18 cellular contexts compared by ENCODE assay signal in genomic region chr1:174747613-174748012, GRCh38.
A peak's percentile ranks its signal among the peaks of the same experiment; 100 is the strongest.
DNase-seq lines count a peak whose midpoint lies in the region; ATAC-seq and TF ChIP-seq lines count a peak whose summit lies in the region.
"Had no signal": no experiment of that assay in that cellular context is flagged by ENCODE, and none has a peak within 500 bp of the region (broad histone marks: within the 10 kb centered on the region; RNA-seq: fewer than 3 reads in every experiment).

No MANE protein-coding gene starts in this region.

- H3K9me2 ChIP-seq in DOHH2 (replicated peaks; ENCODE audit: control insufficient read depth, low read length), result no peaks in the 10 kb centered on the region

- no peaks in the 10 kb centered on the region for H3K36me3 Mint-ChIP-seq in endodermal cell (ENCODE audit: low read depth)
- H3K36me3 Mint-ChIP-seq in activated T-helper 17 cell treated with anti-CD3 and anti-CD28 coated beads, Interleukin-2, amount 50 U/mL, for 72 hours (ENCODE audit: low read depth), result no peaks in the 10 kb centered on the region

- no peak for ATAC-seq in upper lobe of left lung (ENCODE audit: low FRiP score in 2 of 2)
- ATAC-seq in activated T-helper 17 cell treated with anti-CD3 and anti-CD28 coated beads, Interleukin-2, amount 50 U/mL, for 72 hours (replicated peaks), result no peak
- ATAC-seq: left ventricle myocardium superior, pancreas had no signal

- H3K4me1 Mint-ChIP-seq in endodermal cell, result peaks cover 19% of the 10 kb centered on the region
- no peaks in the 10 kb centered on the region for H3K4me1 Mint-ChIP-seq in activated T-helper 17 cell treated with anti-CD3 and anti-CD28 coated beads, Interleukin-2, amount 50 U/mL, for 72 hours

- TF ChIP-seq EP300 in upper lobe of left lung (IDR thresholded peaks at IDR 0.05) (no peak), tibial nerve (IDR thresholded peaks at IDR 0.05) (no peak)

- TF ChIP-seq POLR2A in upper lobe of left lung (IDR thresholded peaks at IDR 0.05) (no peak), tibial nerve (IDR thresholded peaks at IDR 0.05) (no peak)

- H3K4me3 Mint-ChIP-seq in endodermal cell, result no peak overlapping the region
- no peak overlapping the region for H3K4me3 Mint-ChIP-seq in activated T-helper 17 cell treated with anti-CD3 and anti-CD28 coated beads, Interleukin-2, amount 50 U/mL, for 72 hours
- H3K4me3 Mint-ChIP-seq: activated CD4-positive, alpha-beta T cell treated with anti-CD3 and anti-CD28 coated beads, Interleukin-2, amount 10 ng/mL, durations not matched to agents 24 days and 14 days; activated naive CD4-positive, alpha-beta T cell treated with anti-CD3 and anti-CD28 coated beads for 36 hours had no signal

- no peak overlapping the region for H3K27ac Mint-ChIP-seq in endodermal cell
- no peak overlapping the region for H3K27ac Mint-ChIP-seq in activated T-helper 17 cell treated with anti-CD3 and anti-CD28 coated beads, Interleukin-2, amount 50 U/mL, for 72 hours
- H3K27ac Mint-ChIP-seq: activated CD4-positive, alpha-beta T cell treated with anti-CD3 and anti-CD28 coated beads, Interleukin-2, amount 10 ng/mL, durations not matched to agents 24 days and 14 days; activated naive CD4-positive, alpha-beta T cell treated with anti-CD3 and anti-CD28 coated beads for 36 hours had no signal

- H3K9ac ChIP-seq in endodermal cell (ENCODE audit: extremely low read depth, low read length, poor library complexity, severe bottlenecking), result no peak overlapping the region

- no peaks in the 10 kb centered on the region for H3K9me3 ChIP-seq in DOHH2 (ENCODE audit: control insufficient read depth, insufficient read depth, low read length)
- H3K9me3 ChIP-seq in endodermal cell (ENCODE audit: control insufficient read depth, low read length), result peaks cover 4% of the 10 kb centered on the region
- H3K9me3 ChIP-seq in upper lobe of left lung, result no peaks in the 10 kb centered on the region
- H3K9me3 ChIP-seq in tibial nerve, result no peaks in the 10 kb centered on the region
- H3K9me3 ChIP-seq: pancreas had no signal

- DNase-seq in LNCaP clone FGC (ENCODE audit: low read depth), result no peak
- DNase-seq in endodermal cell, result no peak
- DNase-seq in retinal pigment epithelial cell (ENCODE audit: low read depth), result no peak
- DNase-seq in upper lobe of left lung, result no peak
- DNase-seq in tibial nerve (ENCODE audit: low spot score in 2 of 2), result no peak
- DNase-seq: activated CD4-positive, alpha-beta T cell treated with anti-CD3 and anti-CD28 coated beads, Interleukin-2, amount 10 ng/mL, durations not matched to agents 24 days and 14 days; activated naive CD4-positive, alpha-beta T cell treated with anti-CD3 and anti-CD28 coated beads for 36 hours; left ventricle myocardium superior; NCI-H2081; NCI-H524; OCI-M1; pancreas; stimulated activated CD4-positive, alpha-beta T cell treated with anti-CD3 and anti-CD28 coated beads, Interleukin-4, amount 100 ng/mL, for 4 hours; stimulated activated CD8-positive, alpha-beta memory T cell treated with anti-CD3 and anti-CD28 coated beads, Interleukin-4, amount 100 ng/mL, for 48 hours had no signal

- H3F3A ChIP-seq in DOHH2 (ENCODE audit: control insufficient read depth, insufficient read depth), result peaks cover 11% of the 10 kb centered on the region

- H3K4me3 ChIP-seq in DOHH2 (ENCODE audit: low read length) (no peak overlapping the region), LNCaP clone FGC (ENCODE audit: low read depth, low read length) (no peak overlapping the region), endodermal cell (ENCODE audit: low read length) (no peak overlapping the region), retinal pigment epithelial cell (ENCODE audit: low read length) (no peak overlapping the region), upper lobe of left lung (no peak overlapping the region), tibial nerve (no peak overlapping the region)
- H3K4me3 ChIP-seq: coronary artery, pancreas, skin epidermis had no signal

- H3K4me1 ChIP-seq in DOHH2 (ENCODE audit: control insufficient read depth, low read length) (peaks cover 56% of the 10 kb centered on the region), endodermal cell (ENCODE audit: control insufficient read depth, insufficient read depth, low read length) (peaks cover 8% of the 10 kb centered on the region), upper lobe of left lung (peaks cover 0 to 7% (median 2%) of the 10 kb centered on the region in 4 donors), tibial nerve (no peaks in the 10 kb centered on the region)
- H3K4me1 ChIP-seq: pancreas had no signal

- H3K27me3 ChIP-seq in DOHH2 (ENCODE audit: control insufficient read depth, low read length) (no peaks in the 10 kb centered on the region), endodermal cell (ENCODE audit: control insufficient read depth, insufficient read depth, low read length, poor library complexity, severe bottlenecking) (no peaks in the 10 kb centered on the region), upper lobe of left lung (no peaks in the 10 kb centered on the region), tibial nerve (no peaks in the 10 kb centered on the region)
- H3K27me3 ChIP-seq: pancreas had no signal

- peaks cover 6% of the 10 kb centered on the region for H3K9me3 Mint-ChIP-seq in endodermal cell
- no peaks in the 10 kb centered on the region for H3K9me3 Mint-ChIP-seq in activated T-helper 17 cell treated with anti-CD3 and anti-CD28 coated beads, Interleukin-2, amount 50 U/mL, for 72 hours
- H3K9me3 Mint-ChIP-seq: activated CD4-positive, alpha-beta T cell treated with anti-CD3 and anti-CD28 coated beads, Interleukin-2, amount 10 ng/mL, durations not matched to agents 24 days and 14 days; activated naive CD4-positive, alpha-beta T cell treated with anti-CD3 and anti-CD28 coated beads for 36 hours had no signal

- H3K36me3 ChIP-seq in DOHH2 (ENCODE audit: control insufficient read depth, low read length), result peaks cover 6% of the 10 kb centered on the region; the same call in 1 of the 2 replicates
- H3K36me3 ChIP-seq in endodermal cell (ENCODE audit: control insufficient read depth, insufficient read depth, low read length), result no peaks in the 10 kb centered on the region
- H3K36me3 ChIP-seq in upper lobe of left lung, result no peaks in the 10 kb centered on the region
- H3K36me3 ChIP-seq in tibial nerve, result no peaks in the 10 kb centered on the region
- H3K36me3 ChIP-seq: pancreas had no signal

- peak; percentile 56 for TF ChIP-seq CTCF in DOHH2 (IDR thresholded peaks at IDR 0.05; ENCODE audit: low read depth, low read length, poor library complexity, severe bottlenecking)
- peak; percentile 16; the same call in 1 of the 2 replicates for TF ChIP-seq CTCF in LNCaP clone FGC (IDR thresholded peaks at IDR 0.05; ENCODE audit: control insufficient read depth, extremely low read depth, insufficient read depth)
- TF ChIP-seq CTCF in endodermal cell (conservative IDR thresholded peaks at IDR 0.05), result peak; percentile 45
- peak; percentile 29 for TF ChIP-seq CTCF in retinal pigment epithelial cell (conservative IDR thresholded peaks at IDR 0.05; ENCODE audit: low read depth, low read length)
- no peak for TF ChIP-seq CTCF in upper lobe of left lung (IDR thresholded peaks at IDR 0.05)
- no peak for TF ChIP-seq CTCF in tibial nerve (IDR thresholded peaks at IDR 0.05)

- no peak overlapping the region for H3K27ac ChIP-seq in DOHH2 (ENCODE audit: low read depth, low read length)
- H3K27ac ChIP-seq in endodermal cell (ENCODE audit: low read depth, low read length), result no peak overlapping the region
- no peak overlapping the region for H3K27ac ChIP-seq in upper lobe of left lung
- H3K27ac ChIP-seq in tibial nerve, result no peak overlapping the region
- H3K27ac ChIP-seq: coronary artery, pancreas, skin epidermis had no signal

- H4K20me1 ChIP-seq in DOHH2 (ENCODE audit: control insufficient read depth, insufficient read depth, low read depth, low read length), result no peaks in the 10 kb centered on the region

- no peaks in the 10 kb centered on the region for H3K27me3 Mint-ChIP-seq in endodermal cell (ENCODE audit: insufficient read depth)
- no peaks in the 10 kb centered on the region for H3K27me3 Mint-ChIP-seq in activated T-helper 17 cell treated with anti-CD3 and anti-CD28 coated beads, Interleukin-2, amount 50 U/mL, for 72 hours

- H3K79me2 ChIP-seq in DOHH2 (ENCODE audit: control insufficient read depth, low read length), result peaks cover 17% of the 10 kb centered on the region; the same call in 1 of the 2 replicates

- no peak overlapping the region for H3K4me2 ChIP-seq in DOHH2 (ENCODE audit: low read length)

Comparison
In these comparisons a context has a peak if more than half of its experiments do, and no peak if none do; other contexts are left out.
1. CTCF ChIP-seq: peak in DOHH2 (single experiment), LNCaP clone FGC (single experiment), endodermal cell (single experiment) and retinal pigment epithelial cell (single experiment); none in upper lobe of left lung (0 of 6) and tibial nerve (0 of 5).